10 cellular contexts compared by ENCODE assay signal in the genomic region with DNA sequence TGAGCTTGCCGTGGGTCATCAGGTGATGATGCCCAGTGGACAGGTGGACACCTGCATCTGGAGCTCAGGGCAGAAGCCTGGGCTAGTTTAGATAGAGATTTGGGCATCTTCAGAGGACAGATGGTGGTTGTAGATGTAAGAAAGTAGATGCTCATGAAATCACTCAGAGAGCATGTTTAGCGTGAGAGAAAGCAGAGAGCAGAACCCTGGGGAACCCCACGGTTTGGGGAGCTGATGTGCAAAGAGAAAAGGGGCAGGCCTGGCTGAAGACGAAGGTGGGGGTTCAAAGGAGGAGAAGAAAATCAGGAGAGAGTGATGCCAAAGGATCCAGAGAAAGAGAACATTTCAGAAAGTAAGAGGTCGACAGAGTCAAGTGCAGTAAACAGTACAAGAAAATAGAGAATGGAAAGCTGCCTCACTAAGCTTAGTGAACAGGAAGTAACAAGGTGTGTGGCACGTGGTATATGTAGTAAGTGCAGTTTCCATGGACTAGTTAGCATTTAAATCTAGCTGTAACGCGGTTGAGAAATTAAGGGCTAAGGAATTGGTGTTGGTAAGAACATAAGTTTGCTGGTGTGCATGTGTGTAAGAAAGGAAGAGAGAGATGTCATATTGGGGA. TPM values are rescaled to one million over a fixed set of nuclear protein-coding genes. Genes with fewer than 3 reads are reported as not detected.
DNase-seq lines count a peak whose midpoint lies in the region; ATAC-seq and TF ChIP-seq lines count a peak whose summit lies in the region.
"Had no signal": no experiment of that assay in that cellular context is flagged by ENCODE, and none has a peak within 500 bp of the region (broad histone marks: within the 10 kb centered on the region; RNA-seq: fewer than 3 reads in every experiment).

No MANE protein-coding gene starts in this region.

- H3K4me1 Mint-ChIP-seq in activated naive CD8-positive, alpha-beta T cell treated with anti-CD3 and anti-CD28 coated beads, Interleukin-2, amount 50 U/mL, for 24 hours, result peaks cover 66% of the 10 kb centered on the region
- no peaks in the 10 kb centered on the region for H3K4me1 Mint-ChIP-seq in WTC11
- H3K4me1 Mint-ChIP-seq: neural crest cell had no signal

- intact Hi-C loops in uterus (cut with DNase I; ENCODE audit: low total_unique reads), result no loop called here

- H3K36me3 ChIP-seq in uterus, result no peaks in the 10 kb centered on the region
- H3K36me3 ChIP-seq: SJCRH30 had no signal

- H3K27me3 Mint-ChIP-seq in activated naive CD8-positive, alpha-beta T cell treated with anti-CD3 and anti-CD28 coated beads, Interleukin-2, amount 50 U/mL, for 24 hours, result no peaks in the 10 kb centered on the region
- no peaks in the 10 kb centered on the region; the same call in 1 of the 2 replicates for H3K27me3 Mint-ChIP-seq in WTC11 (ENCODE audit: low read depth)

- peaks cover 29% of the 10 kb centered on the region for H3K36me3 Mint-ChIP-seq in activated naive CD8-positive, alpha-beta T cell treated with anti-CD3 and anti-CD28 coated beads, Interleukin-2, amount 50 U/mL, for 24 hours (ENCODE audit: low read depth)
- H3K36me3 Mint-ChIP-seq in WTC11, result no peaks in the 10 kb centered on the region

- TF ChIP-seq POLR2A in uterus (IDR thresholded peaks at IDR 0.05), result no peak

- H3K4me3 Mint-ChIP-seq in activated naive CD8-positive, alpha-beta T cell treated with anti-CD3 and anti-CD28 coated beads, Interleukin-2, amount 50 U/mL, for 24 hours, result peak overlapping the region; percentile 58
- no peak overlapping the region for H3K4me3 Mint-ChIP-seq in WTC11
- H3K4me3 Mint-ChIP-seq: neural crest cell had no signal

- CTCF ChIA-PET in WTC11 (lab: Charles Lee), result interaction anchor here (1.0 to 1.3 kb wide), 4 partner anchors 8 to 113 kb away, joined by 3 to 6 read pairs (median 4); no protein-coding TSS in a partner anchor

- peak overlapping the region; percentile 97 for H3K27ac Mint-ChIP-seq in activated naive CD8-positive, alpha-beta T cell treated with anti-CD3 and anti-CD28 coated beads, Interleukin-2, amount 50 U/mL, for 24 hours
- no peak overlapping the region for H3K27ac Mint-ChIP-seq in WTC11

- H3K9me3 Mint-ChIP-seq in activated naive CD8-positive, alpha-beta T cell treated with anti-CD3 and anti-CD28 coated beads, Interleukin-2, amount 50 U/mL, for 24 hours, result peaks cover 3% of the 10 kb centered on the region
- no peaks in the 10 kb centered on the region; the same call in 1 of the 2 replicates for H3K9me3 Mint-ChIP-seq in WTC11
- H3K9me3 Mint-ChIP-seq: neural crest cell had no signal

- no peak overlapping the region for H3K4me3 ChIP-seq in uterus
- H3K4me3 ChIP-seq: SJCRH30 had no signal

- POLR2A ChIA-PET in WTC11 (lab: Charles Lee), result no interaction called here

- DNase-seq in activated naive CD8-positive, alpha-beta T cell treated with anti-CD3 and anti-CD28 coated beads, Interleukin-2, amount 50 U/mL, for 24 hours, result no peak
- DNase-seq in middle frontal gyrus (ENCODE audit: extremely low spot score, low spot score) (no peak), WTC11 (ENCODE audit: low spot score) (no peak), uterus (no peak)
- no peak for DNase-seq in activated CD8-positive, alpha-beta memory T cell treated with anti-CD3 and anti-CD28 coated beads, Interleukin-2, amount 50 U/mL, for 48 hours
- DNase-seq: SJCRH30 had no signal

- H3K27me3 ChIP-seq in uterus, result no peaks in the 10 kb centered on the region
- H3K27me3 ChIP-seq: SJCRH30 had no signal

- H3K4me1 ChIP-seq in uterus, result no peaks in the 10 kb centered on the region
- H3K4me1 ChIP-seq: SJCRH30 had no signal

- H3K9me3 ChIP-seq in uterus, result no peaks in the 10 kb centered on the region
- H3K9me3 ChIP-seq: SJCRH30 had no signal

- ATAC-seq in GM18502 (IDR thresholded peaks at IDR 0.05; ENCODE audit: poor library complexity, unreplicated experiment) (peak; percentile 53), GM21360 (IDR thresholded peaks at IDR 0.05; ENCODE audit: unreplicated experiment) (peak; percentile 37), HG03432 (IDR thresholded peaks at IDR 0.05; ENCODE audit: unreplicated experiment) (peak; percentile 49), WTC11 (no peak)
- ATAC-seq in activated naive CD8-positive, alpha-beta T cell treated with anti-CD3 and anti-CD28 coated beads, Interleukin-2, amount 50 U/mL, for 24 hours, result no peak

- TF ChIP-seq CTCF in WTC11 (IDR thresholded peaks at IDR 0.05) (no peak), uterus (IDR thresholded peaks at IDR 0.05) (no peak)

- H3K27ac ChIP-seq in uterus, result no peak overlapping the region
- H3K27ac ChIP-seq: SJCRH30 had no signal

TF ChIP-seq in WTC11, 78 proteins besides CTCF, POLR2A, EP300 and RAD21:
- TF ChIP-seq SOX15 (CRISPR knock-in tag; IDR thresholded peaks at IDR 0.05) (no peak), SMAD4 (CRISPR knock-in tag; IDR thresholded peaks at IDR 0.05) (no peak), TEAD1 (CRISPR knock-in tag; IDR thresholded peaks at IDR 0.05) (no peak), ZNF671 (CRISPR knock-in tag; IDR thresholded peaks at IDR 0.05) (no peak), SP1 (CRISPR knock-in tag; conservative IDR thresholded peaks at IDR 0.05) (no peak), GRHL2 (CRISPR knock-in tag; IDR thresholded peaks at IDR 0.05; ENCODE audit: insufficient replicate concordance, severe bottlenecking) (no peak), CREB1 (CRISPR knock-in tag; IDR thresholded peaks at IDR 0.05) (no peak), NR1H2 (CRISPR knock-in tag; IDR thresholded peaks at IDR 0.05) (no peak), GTF2I (CRISPR knock-in tag; conservative IDR thresholded peaks at IDR 0.05) (no peak), FOXK1 (CRISPR knock-in tag; IDR thresholded peaks at IDR 0.05) (no peak)
- TF ChIP-seq, protein P1, sequence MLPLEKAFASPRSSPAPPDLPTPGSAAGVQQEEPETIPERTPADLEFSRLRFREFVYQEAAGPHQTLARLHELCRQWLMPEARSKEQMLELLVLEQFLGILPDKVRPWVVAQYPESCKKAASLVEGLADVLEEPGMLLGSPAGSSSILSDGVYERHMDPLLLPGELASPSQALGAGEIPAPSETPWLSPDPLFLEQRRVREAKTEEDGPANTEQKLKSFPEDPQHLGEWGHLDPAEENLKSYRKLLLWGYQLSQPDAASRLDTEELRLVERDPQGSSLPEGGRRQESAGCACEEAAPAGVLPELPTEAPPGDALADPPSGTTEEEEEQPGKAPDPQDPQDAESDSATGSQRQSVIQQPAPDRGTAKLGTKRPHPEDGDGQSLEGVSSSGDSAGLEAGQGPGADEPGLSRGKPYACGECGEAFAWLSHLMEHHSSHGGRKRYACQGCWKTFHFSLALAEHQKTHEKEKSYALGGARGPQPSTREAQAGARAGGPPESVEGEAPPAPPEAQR (CRISPR knock-in tag; IDR thresholded peaks at IDR 0.05), result no peak
- TF ChIP-seq, protein P2, sequence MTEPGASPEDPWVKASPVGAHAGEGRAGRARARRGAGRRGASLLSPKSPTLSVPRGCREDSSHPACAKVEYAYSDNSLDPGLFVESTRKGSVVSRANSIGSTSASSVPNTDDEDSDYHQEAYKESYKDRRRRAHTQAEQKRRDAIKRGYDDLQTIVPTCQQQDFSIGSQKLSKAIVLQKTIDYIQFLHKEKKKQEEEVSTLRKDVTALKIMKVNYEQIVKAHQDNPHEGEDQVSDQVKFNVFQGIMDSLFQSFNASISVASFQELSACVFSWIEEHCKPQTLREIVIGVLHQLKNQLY (CRISPR knock-in tag; IDR thresholded peaks at IDR 0.05), result no peak
- TF ChIP-seq, protein P3, sequence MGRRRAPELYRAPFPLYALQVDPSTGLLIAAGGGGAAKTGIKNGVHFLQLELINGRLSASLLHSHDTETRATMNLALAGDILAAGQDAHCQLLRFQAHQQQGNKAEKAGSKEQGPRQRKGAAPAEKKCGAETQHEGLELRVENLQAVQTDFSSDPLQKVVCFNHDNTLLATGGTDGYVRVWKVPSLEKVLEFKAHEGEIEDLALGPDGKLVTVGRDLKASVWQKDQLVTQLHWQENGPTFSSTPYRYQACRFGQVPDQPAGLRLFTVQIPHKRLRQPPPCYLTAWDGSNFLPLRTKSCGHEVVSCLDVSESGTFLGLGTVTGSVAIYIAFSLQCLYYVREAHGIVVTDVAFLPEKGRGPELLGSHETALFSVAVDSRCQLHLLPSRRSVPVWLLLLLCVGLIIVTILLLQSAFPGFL (CRISPR knock-in tag; IDR thresholded peaks at IDR 0.05; ENCODE audit: borderline replicate concordance), result no peak
TF ChIP-seq in WTC11: peak in this region for 0.

RNA-seq across cellular contexts. Expression of a gene that starts 13.5 kb away (rescaled TPM):
- total RNA-seq in WTC11 (2021), result 0.04 to 0.07 TPM (median 0.05 TPM) in 3 replicates
- total RNA-seq in uterus, result under 1 TPM in 2 of 4 donors, not detected in 2; 0.12 to 0.28 TPM
- total RNA-seq: neural crest cell had no signal

Comparison
In these comparisons a context has a peak if more than half of its experiments do, and no peak if none do; other contexts are left out.
1. ATAC-seq: peak in GM18502 (single experiment), GM21360 (single experiment) and HG03432 (single experiment); none in activated naive CD8-positive, alpha-beta T cell treated with anti-CD3 and anti-CD28 coated beads, Interleukin-2, amount 50 U/mL, for 24 hours (single experiment) and WTC11 (single experiment).